10 cellular contexts compared by ENCODE assay signal in genomic region chr4:2363951-2364653, GRCh38. TPM values are rescaled to one million over a fixed set of nuclear protein-coding genes. Genes with fewer than 3 reads are reported as not detected.
DNase-seq lines count a peak whose midpoint lies in the region; ATAC-seq and TF ChIP-seq lines count a peak whose summit lies in the region.
"Had no signal": no experiment of that assay in that cellular context is flagged by ENCODE, and none has a peak within 500 bp of the region (broad histone marks: within the 10 kb centered on the region; RNA-seq: fewer than 3 reads in every experiment).

No MANE protein-coding gene starts in this region.

- POLR2A ChIA-PET in HEK293T (lab: Yijun Ruan, JAX): no interaction called here

- peak overlapping the region; percentile 45 to 65 (median 59) for H3K9ac ChIP-seq in skeletal muscle tissue (ENCODE audit: low read depth in 1 of 3, low read length in 3 of 3)

- no peak for DNase-seq in activated T-helper 1 cell treated with anti-CD3 and anti-CD28 coated beads, Interleukin-12 subunit alpha, Interleukin-12 subunit beta, Interleukin-2, Interleukin-4 antibody, amounts not matched to agents 30 ng/mL and 10 ng/mL and 1 ng/mL, durations not matched to agents 14 hours and 24 hours and 36 hours (ENCODE audit: low spot score)
- DNase-seq in HEK293T (ENCODE audit: extremely low spot score): no peak
- DNase-seq in GM19238 (ENCODE audit: insufficient read length, low spot score): no peak
- no peak for DNase-seq in NCI-H2227 treated with DMSO at 0.1 percent for 48 hours (lab: John Stamatoyannopoulos, UW)
- no peak for DNase-seq in activated CD4-positive, alpha-beta T cell treated with anti-CD3 and anti-CD28 coated beads, Interleukin-2, amount 50 U/mL, for 48 hours
- DNase-seq: GOT3 had no signal

- intact Hi-C loops in activated T-helper 1 cell treated with anti-CD3 and anti-CD28 coated beads, Interleukin-12 subunit alpha, Interleukin-12 subunit beta, Interleukin-2, Interleukin-4 antibody, amounts not matched to agents 30 ng/mL and 10 ng/mL and 1 ng/mL, durations not matched to agents 14 hours and 24 hours and 36 hours (cut with micrococcal nuclease): no loop called here

- no peaks in the 10 kb centered on the region for H3K36me3 ChIP-seq in gastroesophageal sphincter
- no peaks in the 10 kb centered on the region for H3K36me3 ChIP-seq in skeletal muscle tissue (ENCODE audit: control insufficient read depth in 3 of 3, insufficient read depth in 3 of 3, low read length in 3 of 3)

- no peak for ATAC-seq in gastroesophageal sphincter

- no peak for TF ChIP-seq CTCF in GM12875 (IDR thresholded peaks at IDR 0.05; ENCODE audit: borderline replicate concordance, insufficient read depth, low read depth, low read length)
- TF ChIP-seq CTCF in gastroesophageal sphincter (IDR thresholded peaks at IDR 0.05): no peak

- H3K4me3 Mint-ChIP-seq in activated T-helper 1 cell treated with anti-CD3 and anti-CD28 coated beads, Interleukin-12 subunit alpha, Interleukin-12 subunit beta, Interleukin-2, Interleukin-4 antibody, amounts not matched to agents 30 ng/mL and 10 ng/mL and 1 ng/mL, durations not matched to agents 14 hours and 24 hours and 36 hours: peak overlapping the region; percentile 11

- peaks cover 5% of the 10 kb centered on the region for H3K9me3 Mint-ChIP-seq in activated T-helper 1 cell treated with anti-CD3 and anti-CD28 coated beads, Interleukin-12 subunit alpha, Interleukin-12 subunit beta, Interleukin-2, Interleukin-4 antibody, amounts not matched to agents 30 ng/mL and 10 ng/mL and 1 ng/mL, durations not matched to agents 14 hours and 24 hours and 36 hours

- no peak for TF ChIP-seq POLR2A in gastroesophageal sphincter (IDR thresholded peaks at IDR 0.05)

- H3K27me3 Mint-ChIP-seq in activated T-helper 1 cell treated with anti-CD3 and anti-CD28 coated beads, Interleukin-12 subunit alpha, Interleukin-12 subunit beta, Interleukin-2, Interleukin-4 antibody, amounts not matched to agents 30 ng/mL and 10 ng/mL and 1 ng/mL, durations not matched to agents 14 hours and 24 hours and 36 hours (ENCODE audit: insufficient read depth): no peaks in the 10 kb centered on the region

- H3K4me1 ChIP-seq in gastroesophageal sphincter (peaks cover 0 to 31% (median 6%) of the 10 kb centered on the region in 3 donors), skeletal muscle tissue (ENCODE audit: control insufficient read depth in 3 of 3, insufficient read depth in 3 of 3, low read length in 3 of 3) (peaks cover 28 to 38% (median 30%) of the 10 kb centered on the region in 3 donors)

- H3K9me3 ChIP-seq in gastroesophageal sphincter (peaks cover 0 to 5% (median 0%) of the 10 kb centered on the region in 3 donors), skeletal muscle tissue (ENCODE audit: control insufficient read depth in 3 of 3, low read length in 3 of 3) (no peaks in the 10 kb centered on the region)

- CTCF ChIA-PET in HEK293T (lab: Yijun Ruan, JAX): no interaction called here

- H3K4me3 ChIP-seq in GM12875 (ENCODE audit: low read depth, low read length): peak overlapping the region; percentile 31
- peak overlapping the region; percentile 43 to 63 for H3K4me3 ChIP-seq in gastroesophageal sphincter
- peak overlapping the region; percentile 64 to 73 (median 72) for H3K4me3 ChIP-seq in skeletal muscle tissue (ENCODE audit: low read length in 3 of 3)

- H3K27ac Mint-ChIP-seq in activated T-helper 1 cell treated with anti-CD3 and anti-CD28 coated beads, Interleukin-12 subunit alpha, Interleukin-12 subunit beta, Interleukin-2, Interleukin-4 antibody, amounts not matched to agents 30 ng/mL and 10 ng/mL and 1 ng/mL, durations not matched to agents 14 hours and 24 hours and 36 hours: no peak overlapping the region

- H3K36me3 Mint-ChIP-seq in activated T-helper 1 cell treated with anti-CD3 and anti-CD28 coated beads, Interleukin-12 subunit alpha, Interleukin-12 subunit beta, Interleukin-2, Interleukin-4 antibody, amounts not matched to agents 30 ng/mL and 10 ng/mL and 1 ng/mL, durations not matched to agents 14 hours and 24 hours and 36 hours (ENCODE audit: low read depth): no peaks in the 10 kb centered on the region

- no peak for TF ChIP-seq EP300 in gastroesophageal sphincter (IDR thresholded peaks at IDR 0.05)

- H3K27me3 ChIP-seq in gastroesophageal sphincter (no peaks in the 10 kb centered on the region), skeletal muscle tissue (ENCODE audit: control insufficient read depth in 3 of 3, insufficient read depth in 3 of 3, low read length in 3 of 3) (peaks cover 0 to 2% (median 0%) of the 10 kb centered on the region in 3 donors)

- H3K27ac ChIP-seq in gastroesophageal sphincter: peak overlapping the region in 2 of 4 donors; percentile 19 to 68
- H3K27ac ChIP-seq in skeletal muscle tissue (ENCODE audit: low read depth, low read length): peak overlapping the region; percentile 57

- 40 to 90% methylated on average over 2 of the region's 17 CpGs for WGBS in gastroesophageal sphincter (ENCODE audit: low coverage in 1 of 2), 2 donors

- no peaks in the 10 kb centered on the region for H3K4me1 Mint-ChIP-seq in activated T-helper 1 cell treated with anti-CD3 and anti-CD28 coated beads, Interleukin-12 subunit alpha, Interleukin-12 subunit beta, Interleukin-2, Interleukin-4 antibody, amounts not matched to agents 30 ng/mL and 10 ng/mL and 1 ng/mL, durations not matched to agents 14 hours and 24 hours and 36 hours (ENCODE audit: low read depth)

TF ChIP-seq in HEK293T, 16 proteins besides CTCF, POLR2A, EP300 and RAD21:
- TF ChIP-seq L3MBTL2 (conservative IDR thresholded peaks at IDR 0.05) (no peak), CTBP1 (IDR thresholded peaks at IDR 0.05; ENCODE audit: borderline replicate concordance) (no peak), FOXM1 (IDR thresholded peaks at IDR 0.05; ENCODE audit: borderline replicate concordance) (no peak), NFRKB (IDR thresholded peaks at IDR 0.05) (no peak), SP1 (IDR thresholded peaks at IDR 0.05) (no peak), ZNF384 (IDR thresholded peaks at IDR 0.05) (no peak), BHLHE40 (IDR thresholded peaks at IDR 0.05; ENCODE audit: borderline replicate concordance) (no peak), FOXK2 (IDR thresholded peaks at IDR 0.05) (no peak), TARDBP (IDR thresholded peaks at IDR 0.05) (no peak), ARNT (IDR thresholded peaks at IDR 0.05) (no peak), LEF1 (IDR thresholded peaks at IDR 0.05; ENCODE audit: borderline replicate concordance) (no peak), PKNOX1 (IDR thresholded peaks at IDR 0.05) (no peak), FOXA1 (IDR thresholded peaks at IDR 0.05) (no peak)

RNA-seq across cellular contexts. Expression of gene ZFYVE28, which starts 54.3 kb away (rescaled TPM):
- 4.6 and 5.1 TPM in 2 replicates for total RNA-seq in activated T-helper 1 cell treated with anti-CD3 and anti-CD28 coated beads, Interleukin-12 subunit alpha, Interleukin-12 subunit beta, Interleukin-2, Interleukin-4 antibody, amounts not matched to agents 30 ng/mL and 10 ng/mL and 1 ng/mL, durations not matched to agents 14 hours and 24 hours and 36 hours
- 10 to 100 TPM in 2 of 4 donors, 1 to 10 TPM in 2; 4.4 to 12.0 (median 8.2) TPM for total RNA-seq in gastroesophageal sphincter
- 1.0 TPM for total RNA-seq in skeletal muscle tissue

RNA-seq across cellular contexts. Expression of gene CFAP99, which starts 54.7 kb away (rescaled TPM):
- not detected in 2 replicates for total RNA-seq in activated T-helper 1 cell treated with anti-CD3 and anti-CD28 coated beads, Interleukin-12 subunit alpha, Interleukin-12 subunit beta, Interleukin-2, Interleukin-4 antibody, amounts not matched to agents 30 ng/mL and 10 ng/mL and 1 ng/mL, durations not matched to agents 14 hours and 24 hours and 36 hours
- total RNA-seq in gastroesophageal sphincter: not detected
- not detected for total RNA-seq in skeletal muscle tissue
- total RNA-seq: lung microvascular endothelial cell had no signal
